ENCODE assay signal across 8 cellular contexts in genomic region chr16:56193951-56194726, GRCh38. TPM values are rescaled to one million over a fixed set of nuclear protein-coding genes. Genes with fewer than 3 reads are reported as not detected.
DNase-seq lines count a peak whose midpoint lies in the region; ATAC-seq and TF ChIP-seq lines count a peak whose summit lies in the region.

No MANE protein-coding gene starts in this region.

- no peak overlapping the region for H3K27ac Mint-ChIP-seq in natural killer cell
- H3K27ac Mint-ChIP-seq in stimulated activated memory B cell treated with anti-CD40 and anti-IgM and Interleukin-4, amounts not matched to agents 10 μg/mL and 1 μg/mL and 100 μg/mL, for 72 hours = no peak overlapping the region

- peak; percentile 97 for DNase-seq in HEK293T (ENCODE audit: extremely low spot score)
- DNase-seq in NCI-H82 treated with DMSO at 0.1 percent for 48 hours (lab: John Stamatoyannopoulos, UW; ENCODE audit: unreplicated experiment) = peak; percentile 80
- DNase-seq in activated naive CD4-positive, alpha-beta T cell treated with Interleukin-2 at 50 U/mL for 16 hours = peak; percentile 80
- peak; percentile 16 to 64 for DNase-seq in foreskin fibroblast
- peak; percentile 26 for DNase-seq in natural killer cell

- TF ChIP-seq CTCF in foreskin fibroblast (IDR thresholded peaks at IDR 0.05; ENCODE audit: low read depth, low read length) = no peak
- TF ChIP-seq CTCF in natural killer cell (IDR thresholded peaks at IDR 0.05) = no peak

- H3K9me3 Mint-ChIP-seq in natural killer cell = no peaks in the 10 kb centered on the region
- no peaks in the 10 kb centered on the region for H3K9me3 Mint-ChIP-seq in stimulated activated memory B cell treated with anti-CD40 and anti-IgM and Interleukin-4, amounts not matched to agents 10 μg/mL and 1 μg/mL and 100 μg/mL, for 72 hours

- no peak overlapping the region for H3K4me3 ChIP-seq in foreskin fibroblast (ENCODE audit: low read depth in 1 of 2, low read length in 2 of 2)

- ATAC-seq in natural killer cell = peak; percentile 69 to 73 (median 73)
- ATAC-seq in stimulated activated memory B cell treated with anti-CD40 and anti-IgM and Interleukin-4, amounts not matched to agents 10 μg/mL and 1 μg/mL and 100 μg/mL, for 72 hours = peak; percentile 56
- ATAC-seq in GM18861 (IDR thresholded peaks at IDR 0.05; ENCODE audit: unreplicated experiment) = no peak
- no peak for ATAC-seq in HG03108 (IDR thresholded peaks at IDR 0.05; ENCODE audit: unreplicated experiment)

- intact Hi-C loops in natural killer cell (cut with micrococcal nuclease) = no loop called here

- H3K36me3 Mint-ChIP-seq in natural killer cell = no peaks in the 10 kb centered on the region
- no peaks in the 10 kb centered on the region for H3K36me3 Mint-ChIP-seq in stimulated activated memory B cell treated with anti-CD40 and anti-IgM and Interleukin-4, amounts not matched to agents 10 μg/mL and 1 μg/mL and 100 μg/mL, for 72 hours

- peaks cover 38 to 65% of the 10 kb centered on the region in 2 donors for H3K27me3 Mint-ChIP-seq in natural killer cell (ENCODE audit: low read depth in 2 of 2)
- peaks cover 28% of the 10 kb centered on the region for H3K27me3 Mint-ChIP-seq in stimulated activated memory B cell treated with anti-CD40 and anti-IgM and Interleukin-4, amounts not matched to agents 10 μg/mL and 1 μg/mL and 100 μg/mL, for 72 hours

- peak overlapping the region; percentile 25 for H3K4me3 Mint-ChIP-seq in natural killer cell
- peak overlapping the region; percentile 57 for H3K4me3 Mint-ChIP-seq in stimulated activated memory B cell treated with anti-CD40 and anti-IgM and Interleukin-4, amounts not matched to agents 10 μg/mL and 1 μg/mL and 100 μg/mL, for 72 hours

- CTCF ChIA-PET in HEK293T (lab: Yijun Ruan, JAX) = interaction anchor here (1.4 kb wide), 1 partner anchor 162 kb away, joined by 3 read pairs; no protein-coding TSS in a partner anchor

- POLR2A ChIA-PET in HEK293T (lab: Yijun Ruan, JAX) = no interaction called here

- peaks cover 5 to 24% of the 10 kb centered on the region in 2 donors for H3K4me1 Mint-ChIP-seq in natural killer cell
- peaks cover 45% of the 10 kb centered on the region for H3K4me1 Mint-ChIP-seq in stimulated activated memory B cell treated with anti-CD40 and anti-IgM and Interleukin-4, amounts not matched to agents 10 μg/mL and 1 μg/mL and 100 μg/mL, for 72 hours

TF ChIP-seq in HEK293T, 16 proteins besides CTCF, POLR2A, EP300 and RAD21:
- TF ChIP-seq FOXM1 (IDR thresholded peaks at IDR 0.05; ENCODE audit: borderline replicate concordance) (no peak), NFRKB (IDR thresholded peaks at IDR 0.05) (no peak), FOXA1 (IDR thresholded peaks at IDR 0.05) (no peak), PKNOX1 (IDR thresholded peaks at IDR 0.05) (peak; percentile 41; the same call in 1 of the 2 replicates), ELF4 (IDR thresholded peaks at IDR 0.05) (no peak), TARDBP (IDR thresholded peaks at IDR 0.05) (no peak), SUZ12 (IDR thresholded peaks at IDR 0.05) (no peak), ARNT (IDR thresholded peaks at IDR 0.05) (no peak)

RNA-seq across cellular contexts. Expression of gene GNAO1, which starts 2.9 kb away (rescaled TPM):
- 1 to 10 TPM in 2 of 3 donors, under 1 TPM in 1; 0.45 to 4.6 (median 1.1) TPM for total RNA-seq in natural killer cell

Comparison
In these comparisons a context has a peak if more than half of its experiments do, and no peak if none do; other contexts are left out.
1. DNase-seq: peak in every context shown above with its lines; median percentile 97 in HEK293T; 80 in NCI-H82 treated with DMSO at 0.1 percent for 48 hours; 80 in activated naive CD4-positive, alpha-beta T cell treated with Interleukin-2 at 50 U/mL for 16 hours; 40 in foreskin fibroblast; 26 in natural killer cell.
2. ATAC-seq: peak in natural killer cell (3 of 3) and stimulated activated memory B cell treated with anti-CD40 and anti-IgM and Interleukin-4, amounts not matched to agents 10 μg/mL and 1 μg/mL and 100 μg/mL, for 72 hours (single experiment); none in GM18861 (single experiment) and HG03108 (single experiment).